ENCODE assay signal across 10 cellular contexts in genomic region chr15:44676676-44677075, GRCh38. TPM values are rescaled to one million over a fixed set of nuclear protein-coding genes. Genes with fewer than 3 reads are reported as not detected.
DNase-seq lines count a peak whose midpoint lies in the region; ATAC-seq and TF ChIP-seq lines count a peak whose summit lies in the region.
"Had no signal": no experiment of that assay in that cellular context is flagged by ENCODE, and none has a peak within 500 bp of the region (broad histone marks: within the 10 kb centered on the region; RNA-seq: fewer than 3 reads in every experiment).

No MANE protein-coding gene starts in this region.

- POLR2A ChIA-PET in T-cell (lab: Charles Lee) = interaction anchor here in 1 of 2 donors (0.5 to 2.2 kb wide), 7 partner anchors 13 to 61 kb away, joined by 3 to 16 read pairs (median 8); partner anchors contain the start of genes B2M, PATL2 and SPG11

- no peaks in the 10 kb centered on the region for H3K36me3 Mint-ChIP-seq in activated naive CD4-positive, alpha-beta T cell treated with anti-CD3 and anti-CD28 coated beads for 36 hours (ENCODE audit: low read depth)
- H3K36me3 Mint-ChIP-seq in T-cell = peaks cover 27% of the 10 kb centered on the region

- no peaks in the 10 kb centered on the region for H3K27me3 Mint-ChIP-seq in activated naive CD4-positive, alpha-beta T cell treated with anti-CD3 and anti-CD28 coated beads for 36 hours (ENCODE audit: low read depth)
- no peaks in the 10 kb centered on the region for H3K27me3 Mint-ChIP-seq in T-cell

- H3K4me3 ChIP-seq in epithelial cell of esophagus (ENCODE audit: low read length) = no peak overlapping the region
- no peak overlapping the region for H3K4me3 ChIP-seq in upper lobe of left lung

- no peaks in the 10 kb centered on the region for H3K36me3 ChIP-seq in upper lobe of left lung

- no peaks in the 10 kb centered on the region for H3K9me3 Mint-ChIP-seq in activated naive CD4-positive, alpha-beta T cell treated with anti-CD3 and anti-CD28 coated beads for 36 hours
- H3K9me3 Mint-ChIP-seq in T-cell = peaks cover 0 to 14% (median 5%) of the 10 kb centered on the region in 3 donors

- TF ChIP-seq CTCF in epithelial cell of esophagus (IDR thresholded peaks at IDR 0.05; ENCODE audit: insufficient read depth, low read depth, low read length, missing control alignments) = no peak
- no peak for TF ChIP-seq CTCF in upper lobe of left lung (IDR thresholded peaks at IDR 0.05)

- peak overlapping the region; percentile 86 for H3K27ac Mint-ChIP-seq in activated naive CD4-positive, alpha-beta T cell treated with anti-CD3 and anti-CD28 coated beads for 36 hours
- peak overlapping the region; percentile 96 to 98 for H3K27ac Mint-ChIP-seq in T-cell

- ATAC-seq in T-cell (replicated peaks in 1 of 4) (peak in 3 of 4 experiments; percentile 11 to 18 (median 16)), upper lobe of left lung (ENCODE audit: low FRiP score in 2 of 2) (no peak), GM19328 (IDR thresholded peaks at IDR 0.05; ENCODE audit: unreplicated experiment) (no peak)

- CTCF ChIA-PET in activated naive CD4-positive, alpha-beta T cell treated with anti-CD3 and anti-CD28 coated beads for 36 hours (lab: Charles Lee) = interaction anchor here (0.7 to 2.4 kb wide), 5 partner anchors 9 to 61 kb away, joined by 3 to 11 read pairs (median 5); partner anchors contain the start of gene SPG11
- CTCF ChIA-PET in T-cell (lab: Charles Lee) = interaction anchor here (0.6 to 2.3 kb wide), 11 partner anchors 10 to 249 kb away, joined by 3 to 20 read pairs (median 5); partner anchors contain the start of genes CTDSPL2 (in 1 of the 2), SPG11 (in 1 of the 2) and TRIM69 (in 1 of the 2)

- 61% methylated on average over 7 of the region's 7 CpGs for WGBS in upper lobe of left lung, 2 donors

- H3K27ac ChIP-seq in upper lobe of left lung = peak overlapping the region; percentile 17 to 53 (median 46)

- no peaks in the 10 kb centered on the region for H3K27me3 ChIP-seq in upper lobe of left lung

- DNase-seq in activated naive CD4-positive, alpha-beta T cell treated with anti-CD3 and anti-CD28 coated beads for 36 hours = peak; percentile 66
- DNase-seq in activated naive CD4-positive, alpha-beta T cell treated with anti-CD3 and anti-CD28 coated beads, Interleukin-2, amount 50 U/mL, for 16 hours = no peak
- DNase-seq in T-cell = peak in 1 of 34 experiments; percentile 11
- peak; percentile 24 for DNase-seq in epithelial cell of esophagus (ENCODE audit: low read depth)
- DNase-seq in upper lobe of left lung = no peak
- DNase-seq in middle frontal gyrus (ENCODE audit: extremely low spot score, low spot score) = no peak
- no peak for DNase-seq in HT-29 (ENCODE audit: low spot score)
- DNase-seq: KBM-7, NCI-H2171 had no signal

- TF ChIP-seq POLR2A in upper lobe of left lung (IDR thresholded peaks at IDR 0.05) = no peak

- TF ChIP-seq EP300 in upper lobe of left lung (IDR thresholded peaks at IDR 0.05) = no peak

- H3K9me3 ChIP-seq in upper lobe of left lung = no peaks in the 10 kb centered on the region

- intact Hi-C loops in activated naive CD4-positive, alpha-beta T cell treated with anti-CD3 and anti-CD28 coated beads for 36 hours (cut with micrococcal nuclease) = loop anchor here (1.0 to 2.0 kb wide), 3 partner anchors 10 to 52 kb away; no protein-coding TSS in a partner anchor

- peaks cover 0 to 8% (median 0%) of the 10 kb centered on the region in 4 donors for H3K4me1 ChIP-seq in upper lobe of left lung

- H3K4me3 Mint-ChIP-seq in activated naive CD4-positive, alpha-beta T cell treated with anti-CD3 and anti-CD28 coated beads for 36 hours = peak overlapping the region; percentile 55
- peak overlapping the region; percentile 58 to 69 (median 58) for H3K4me3 Mint-ChIP-seq in T-cell

- H3K4me1 Mint-ChIP-seq in activated naive CD4-positive, alpha-beta T cell treated with anti-CD3 and anti-CD28 coated beads for 36 hours (ENCODE audit: low read depth) = peaks cover 81% of the 10 kb centered on the region
- peaks cover 88 to 92% (median 91%) of the 10 kb centered on the region in 3 donors for H3K4me1 Mint-ChIP-seq in T-cell

RNA-seq across cellular contexts. Expression of gene SPG11, which starts 13.2 kb away (rescaled TPM):
- 10 to 100 TPM; 83.2 to 96.4 TPM for total RNA-seq in activated naive CD4-positive, alpha-beta T cell treated with anti-CD3 and anti-CD28 coated beads for 36 hours
- 100 to 1,000 TPM; 108 to 124 (median 118) TPM for total RNA-seq in T-cell
- 100 to 1,000 TPM in 3 of 6 donors, 10 to 100 TPM in 3; 81.6 to 161 (median 97.4) TPM for total RNA-seq in upper lobe of left lung
- total RNA-seq in HT-29 (2014; rRNA removed; shearing (Covaris generic)) = 58.8 and 70.1 TPM in 2 replicates

RNA-seq across cellular contexts. Expression of gene PATL2, which starts 34.4 kb away (rescaled TPM):
- 1 to 10 TPM; 6.1 to 6.3 TPM for total RNA-seq in activated naive CD4-positive, alpha-beta T cell treated with anti-CD3 and anti-CD28 coated beads for 36 hours
- total RNA-seq in T-cell (10 to 100 TPM; 43.5 to 69.7 (median 48.5) TPM), upper lobe of left lung (10 to 100 TPM in 2 of 6 donors, 1 to 10 TPM in 4; 2.6 to 30.4 (median 7.8) TPM)
- 0.20 TPM in 1 of 2 replicates, not detected in the other for total RNA-seq in HT-29 (2014; rRNA removed; shearing (Covaris generic))

RNA-seq across cellular contexts. Expression of gene B2M, which starts 34.6 kb away (rescaled TPM):
- 1,000 to 10,000 TPM; 5,387 to 5,703 TPM for total RNA-seq in activated naive CD4-positive, alpha-beta T cell treated with anti-CD3 and anti-CD28 coated beads for 36 hours
- total RNA-seq in T-cell (1,000 to 10,000 TPM; 5,457 to 6,662 (median 6,121) TPM), upper lobe of left lung (1,000 to 10,000 TPM in 5 of 6 donors, 100 to 1,000 TPM in 1; 963 to 7,115 (median 3,598) TPM)
- total RNA-seq in HT-29 (2014; rRNA removed; shearing (Covaris generic)) = 494 and 506 TPM in 2 replicates

RNA-seq across cellular contexts. Expression of gene TRIM69, which starts 59.7 kb away (rescaled TPM):
- total RNA-seq in activated naive CD4-positive, alpha-beta T cell treated with anti-CD3 and anti-CD28 coated beads for 36 hours = 10 to 100 TPM; 40.3 to 42.5 TPM
- total RNA-seq in T-cell = 10 to 100 TPM; 21.5 to 56.9 (median 42.9) TPM
- total RNA-seq in upper lobe of left lung = 10 to 100 TPM; 10.3 to 29.3 (median 18.3) TPM
- total RNA-seq in HT-29 (2014; rRNA removed; shearing (Covaris generic)) = 7.4 and 9.6 TPM in 2 replicates

Comparison
In these comparisons a context has a peak if more than half of its experiments do, and no peak if none do; other contexts are left out.
1. DNase-seq: peak in activated naive CD4-positive, alpha-beta T cell treated with anti-CD3 and anti-CD28 coated beads for 36 hours (single experiment) and epithelial cell of esophagus (single experiment); none in activated naive CD4-positive, alpha-beta T cell treated with anti-CD3 and anti-CD28 coated beads, Interleukin-2, amount 50 U/mL, for 16 hours (single experiment), upper lobe of left lung (0 of 2), middle frontal gyrus (single experiment) and HT-29 (single experiment).
2. ATAC-seq: peak in T-cell (3 of 4); none in upper lobe of left lung (0 of 2) and GM19328 (single experiment).